Comparison of ENCODE assay signal across 16 cellular contexts in the genomic region with DNA sequence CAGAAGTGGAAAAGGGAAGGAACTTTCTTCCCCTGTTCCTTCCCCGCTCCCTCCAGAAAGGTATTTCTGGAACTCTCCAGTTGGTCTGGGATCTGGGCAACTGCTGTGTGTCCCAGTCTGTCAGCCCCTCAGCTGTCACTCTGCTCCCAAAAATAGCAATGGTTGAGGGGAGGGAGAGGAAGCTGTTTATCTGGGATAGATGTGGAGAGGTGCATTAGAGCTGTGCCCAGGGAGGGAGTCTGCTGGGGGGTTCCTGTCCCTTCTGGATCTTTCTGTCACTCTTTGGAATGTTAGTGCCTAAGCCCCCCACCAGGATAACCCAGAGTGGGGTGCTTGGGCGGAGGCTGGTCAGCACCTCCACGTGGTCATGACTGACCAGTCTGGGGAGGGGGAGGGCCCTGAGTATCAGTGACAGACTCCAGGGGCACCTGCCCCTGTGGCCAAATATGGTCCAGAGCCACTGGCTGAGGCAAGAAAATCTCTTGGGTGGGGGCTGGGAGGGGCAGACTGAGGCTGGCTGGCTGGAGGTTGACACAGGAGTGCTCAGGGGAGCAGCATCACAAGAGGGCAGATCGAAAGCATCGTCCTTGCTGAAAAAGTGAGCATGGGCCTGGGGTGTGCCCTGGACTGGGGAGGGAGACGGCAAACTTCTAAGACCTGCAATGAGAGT. TPM values are rescaled to one million over a fixed set of nuclear protein-coding genes. Genes with fewer than 3 reads are reported as not detected.
DNase-seq lines count a peak whose midpoint lies in the region; ATAC-seq and TF ChIP-seq lines count a peak whose summit lies in the region.
"Had no signal": no experiment of that assay in that cellular context is flagged by ENCODE, and none has a peak within 500 bp of the region (broad histone marks: within the 10 kb centered on the region; RNA-seq: fewer than 3 reads in every experiment).

A gene with protein sequence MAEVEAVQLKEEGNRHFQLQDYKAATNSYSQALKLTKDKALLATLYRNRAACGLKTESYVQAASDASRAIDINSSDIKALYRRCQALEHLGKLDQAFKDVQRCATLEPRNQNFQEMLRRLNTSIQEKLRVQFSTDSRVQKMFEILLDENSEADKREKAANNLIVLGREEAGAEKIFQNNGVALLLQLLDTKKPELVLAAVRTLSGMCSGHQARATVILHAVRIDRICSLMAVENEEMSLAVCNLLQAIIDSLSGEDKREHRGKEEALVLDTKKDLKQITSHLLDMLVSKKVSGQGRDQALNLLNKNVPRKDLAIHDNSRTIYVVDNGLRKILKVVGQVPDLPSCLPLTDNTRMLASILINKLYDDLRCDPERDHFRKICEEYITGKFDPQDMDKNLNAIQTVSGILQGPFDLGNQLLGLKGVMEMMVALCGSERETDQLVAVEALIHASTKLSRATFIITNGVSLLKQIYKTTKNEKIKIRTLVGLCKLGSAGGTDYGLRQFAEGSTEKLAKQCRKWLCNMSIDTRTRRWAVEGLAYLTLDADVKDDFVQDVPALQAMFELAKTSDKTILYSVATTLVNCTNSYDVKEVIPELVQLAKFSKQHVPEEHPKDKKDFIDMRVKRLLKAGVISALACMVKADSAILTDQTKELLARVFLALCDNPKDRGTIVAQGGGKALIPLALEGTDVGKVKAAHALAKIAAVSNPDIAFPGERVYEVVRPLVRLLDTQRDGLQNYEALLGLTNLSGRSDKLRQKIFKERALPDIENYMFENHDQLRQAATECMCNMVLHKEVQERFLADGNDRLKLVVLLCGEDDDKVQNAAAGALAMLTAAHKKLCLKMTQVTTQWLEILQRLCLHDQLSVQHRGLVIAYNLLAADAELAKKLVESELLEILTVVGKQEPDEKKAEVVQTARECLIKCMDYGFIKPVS (plus strand): TSS at position 505 of the 670 bp plus-strand sequence. CDS start 447 bp downstream, outside the sequence.

- H3K4me1 ChIP-seq in left ventricle myocardium inferior (peaks cover 54% of the 10 kb centered on the region), stomach smooth muscle (ENCODE audit: control insufficient read depth, insufficient read depth, low read length) (peaks cover 6% of the 10 kb centered on the region)

- H3K9me3 Mint-ChIP-seq in glutamatergic neuron (ENCODE audit: unreplicated experiment) (peaks cover 2% of the 10 kb centered on the region), neural crest cell (no peaks in the 10 kb centered on the region)
- H3K9me3 Mint-ChIP-seq: IgD-negative memory B cell had no signal

- no peak for DNase-seq in glutamatergic neuron
- peak; percentile 69 for DNase-seq in left ventricle myocardium inferior
- DNase-seq in neural crest cell (ENCODE audit: low read depth, low spot score) = no peak
- DNase-seq in occipital lobe (lab: John Stamatoyannopoulos, UW) = no peak
- no peak for DNase-seq in SKM-1 (lab: John Stamatoyannopoulos, UW; ENCODE audit: unreplicated experiment)
- DNase-seq: ACHN; CD4-positive, alpha-beta memory T cell; DMS79 treated with DMSO at 0.1 percent for 48 hours; NCI-H187 treated with DMSO at 0.1 percent for 48 hours; NCI-H2171; NCI-H82 had no signal

- H3K27me3 ChIP-seq in left ventricle myocardium inferior (ENCODE audit: low read depth) (no peaks in the 10 kb centered on the region), stomach smooth muscle (ENCODE audit: control insufficient read depth in 1 of 2, insufficient read depth in 2 of 2, low read length in 2 of 2) (no peaks in the 10 kb centered on the region)

- H3K27ac Mint-ChIP-seq in glutamatergic neuron (ENCODE audit: unreplicated experiment) (no peak within 1 kb of the TSS), neural crest cell (ENCODE audit: unreplicated experiment) (peak within 1 kb of the TSS; percentile 29)
- H3K27ac Mint-ChIP-seq: IgD-negative memory B cell had no signal

- H3K4me3 Mint-ChIP-seq in glutamatergic neuron (ENCODE audit: unreplicated experiment) (peak within 1 kb of the TSS; percentile 34), neural crest cell (no peak within 1 kb of the TSS)
- H3K4me3 Mint-ChIP-seq: IgD-negative memory B cell had no signal

- H3K27me3 Mint-ChIP-seq in glutamatergic neuron (ENCODE audit: unreplicated experiment) (peaks cover 1% of the 10 kb centered on the region), neural crest cell (ENCODE audit: low read depth) (peaks cover 4% of the 10 kb centered on the region)
- H3K27me3 Mint-ChIP-seq: CD4-positive, alpha-beta memory T cell had no signal

- ATAC-seq in SK-N-SH treated with all-trans-retinoic acid at 6 μM for 48 hours = no peak
- ATAC-seq: Panc1 had no signal

- H3K4me3 ChIP-seq in left ventricle myocardium inferior (peak within 1 kb of the TSS; percentile 68), stomach smooth muscle (ENCODE audit: low read length in 2 of 2) (no peak within 1 kb of the TSS)

- H3K36me3 Mint-ChIP-seq in glutamatergic neuron (ENCODE audit: unreplicated experiment) (no peaks in the 10 kb centered on the region), neural crest cell (ENCODE audit: low read depth) (no peaks in the 10 kb centered on the region)
- H3K36me3 Mint-ChIP-seq: IgD-negative memory B cell had no signal

- no peaks in the 10 kb centered on the region for H3K9me3 ChIP-seq in left ventricle myocardium inferior (replicated peaks)
- no peaks in the 10 kb centered on the region for H3K9me3 ChIP-seq in stomach smooth muscle (ENCODE audit: control insufficient read depth in 2 of 2, low read length in 2 of 2)

- intact Hi-C loops in left ventricle myocardium inferior (cut with micrococcal nuclease) = no loop called here

- no peak for TF ChIP-seq CTCF in glutamatergic neuron (IDR thresholded peaks at IDR 0.05; ENCODE audit: partially characterized antibody, unreplicated experiment)
- TF ChIP-seq CTCF in left ventricle myocardium inferior (IDR thresholded peaks at IDR 0.05; ENCODE audit: borderline replicate concordance) = no peak
- TF ChIP-seq CTCF in neural crest cell (conservative IDR thresholded peaks at IDR 0.05) = no peak

- H3K4me1 Mint-ChIP-seq in glutamatergic neuron (ENCODE audit: low read depth, unreplicated experiment) (peaks cover 14% of the 10 kb centered on the region), neural crest cell (no peaks in the 10 kb centered on the region)

- no peak within 1 kb of the TSS for H3K9ac ChIP-seq in stomach smooth muscle (ENCODE audit: low read length in 2 of 2)

- H3K27ac ChIP-seq in left ventricle myocardium inferior (replicated peaks) = peak within 1 kb of the TSS; percentile 87
- H3K27ac ChIP-seq in stomach smooth muscle (ENCODE audit: low read length) = peak within 1 kb of the TSS; percentile 11

- H3K36me3 ChIP-seq in left ventricle myocardium inferior = peaks cover 15% of the 10 kb centered on the region
- H3K36me3 ChIP-seq in stomach smooth muscle (ENCODE audit: control insufficient read depth in 2 of 2, insufficient read depth in 2 of 2, low read length in 2 of 2) = no peaks in the 10 kb centered on the region

TF ChIP-seq in SK-N-SH treated with all-trans-retinoic acid at 6 μM for 48 hours, 23 proteins besides CTCF, POLR2A, EP300 and RAD21:
- TF ChIP-seq BACH2 (CRISPR knock-in tag; IDR thresholded peaks at IDR 0.05; ENCODE audit: borderline replicate concordance) (no peak), OSR1 (CRISPR knock-in tag; IDR thresholded peaks at IDR 0.05) (no peak), ZNF565 (CRISPR knock-in tag; conservative IDR thresholded peaks at IDR 0.05; ENCODE audit: low read depth) (no peak), TCF4 (CRISPR knock-in tag; IDR thresholded peaks at IDR 0.05; ENCODE audit: borderline replicate concordance) (no peak), ARNTL (CRISPR knock-in tag; IDR thresholded peaks at IDR 0.05; ENCODE audit: borderline replicate concordance, low read depth) (no peak), SNAI2 (CRISPR knock-in tag; IDR thresholded peaks at IDR 0.05) (no peak), ZNF70 (CRISPR knock-in tag; IDR thresholded peaks at IDR 0.05) (no peak), PPARA (CRISPR knock-in tag; IDR thresholded peaks at IDR 0.05; ENCODE audit: borderline replicate concordance) (no peak)
- TF ChIP-seq, protein P1, sequence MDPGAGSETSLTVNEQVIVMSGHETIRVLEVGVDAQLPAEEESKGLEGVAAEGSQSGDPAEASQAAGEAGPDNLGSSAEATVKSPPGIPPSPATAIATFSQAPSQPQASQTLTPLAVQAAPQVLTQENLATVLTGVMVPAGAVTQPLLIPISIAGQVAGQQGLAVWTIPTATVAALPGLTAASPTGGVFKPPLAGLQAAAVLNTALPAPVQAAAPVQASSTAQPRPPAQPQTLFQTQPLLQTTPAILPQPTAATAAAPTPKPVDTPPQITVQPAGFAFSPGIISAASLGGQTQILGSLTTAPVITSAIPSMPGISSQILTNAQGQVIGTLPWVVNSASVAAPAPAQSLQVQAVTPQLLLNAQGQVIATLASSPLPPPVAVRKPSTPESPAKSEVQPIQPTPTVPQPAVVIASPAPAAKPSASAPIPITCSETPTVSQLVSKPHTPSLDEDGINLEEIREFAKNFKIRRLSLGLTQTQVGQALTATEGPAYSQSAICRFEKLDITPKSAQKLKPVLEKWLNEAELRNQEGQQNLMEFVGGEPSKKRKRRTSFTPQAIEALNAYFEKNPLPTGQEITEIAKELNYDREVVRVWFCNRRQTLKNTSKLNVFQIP (CRISPR knock-in tag; IDR thresholded peaks at IDR 0.05; ENCODE audit: borderline replicate concordance, low read depth) = no peak
- TF ChIP-seq, protein P2, sequence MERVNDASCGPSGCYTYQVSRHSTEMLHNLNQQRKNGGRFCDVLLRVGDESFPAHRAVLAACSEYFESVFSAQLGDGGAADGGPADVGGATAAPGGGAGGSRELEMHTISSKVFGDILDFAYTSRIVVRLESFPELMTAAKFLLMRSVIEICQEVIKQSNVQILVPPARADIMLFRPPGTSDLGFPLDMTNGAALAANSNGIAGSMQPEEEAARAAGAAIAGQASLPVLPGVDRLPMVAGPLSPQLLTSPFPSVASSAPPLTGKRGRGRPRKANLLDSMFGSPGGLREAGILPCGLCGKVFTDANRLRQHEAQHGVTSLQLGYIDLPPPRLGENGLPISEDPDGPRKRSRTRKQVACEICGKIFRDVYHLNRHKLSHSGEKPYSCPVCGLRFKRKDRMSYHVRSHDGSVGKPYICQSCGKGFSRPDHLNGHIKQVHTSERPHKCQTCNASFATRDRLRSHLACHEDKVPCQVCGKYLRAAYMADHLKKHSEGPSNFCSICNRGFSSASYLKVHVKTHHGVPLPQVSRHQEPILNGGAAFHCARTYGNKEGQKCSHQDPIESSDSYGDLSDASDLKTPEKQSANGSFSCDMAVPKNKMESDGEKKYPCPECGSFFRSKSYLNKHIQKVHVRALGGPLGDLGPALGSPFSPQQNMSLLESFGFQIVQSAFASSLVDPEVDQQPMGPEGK (CRISPR knock-in tag; IDR thresholded peaks at IDR 0.05; ENCODE audit: borderline replicate concordance) = no peak

RNA-seq across cellular contexts. Expression of the gene that starts here (rescaled TPM):
- 2.2 TPM for total RNA-seq in glutamatergic neuron (ENCODE audit: unreplicated experiment)
- 205 TPM for total RNA-seq in left ventricle myocardium inferior
- total RNA-seq in neural crest cell = not detected in 2 replicates
- total RNA-seq in occipital lobe = 0.31 TPM
- total RNA-seq: HT-29 had no signal

Comparison
In these comparisons a context has a peak if more than half of its experiments do, and no peak if none do; other contexts are left out.
1. RNA of the gene that starts here (total RNA-seq): 205 TPM in left ventricle myocardium inferior (single experiment); 2.2 TPM in glutamatergic neuron (single experiment), 0.31 TPM in occipital lobe (single experiment) and not detected in neural crest cell; every median in the first group is over 10 times any median in the second.